19 cellular contexts compared by ENCODE assay signal in the genomic region with DNA sequence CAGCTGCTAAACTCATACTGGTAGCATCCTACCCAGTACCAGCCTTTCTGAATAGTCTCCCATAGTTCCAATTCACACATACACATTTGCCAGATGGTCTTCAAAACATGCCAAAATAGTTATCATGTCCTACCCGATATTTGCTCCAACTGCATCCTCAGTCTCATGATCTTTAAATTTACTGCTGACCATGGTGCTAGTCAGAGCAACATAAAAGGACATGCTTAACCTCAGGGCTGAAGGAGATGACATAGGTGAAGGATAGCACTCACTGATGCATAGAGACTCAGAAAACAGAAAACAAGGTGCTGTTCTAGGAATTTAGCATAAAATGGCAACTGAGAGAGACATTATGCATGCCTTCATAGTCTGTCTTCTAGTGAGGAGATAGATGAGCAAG.
A peak's percentile ranks its signal among the peaks of the same experiment; 100 is the strongest.
DNase-seq lines count a peak whose midpoint lies in the region; ATAC-seq, FAIRE-seq and TF ChIP-seq lines count a peak whose summit lies in the region.
"Had no signal": no experiment of that assay in that cellular context is flagged by ENCODE, and none has a peak within 500 bp of the region (broad histone marks: within the 10 kb centered on the region; RNA-seq: fewer than 3 reads in every experiment).

No MANE protein-coding gene starts in this region.

- H4K20me1 ChIP-seq in GM12878 (ENCODE audit: control insufficient read depth, insufficient read depth) = no peaks in the 10 kb centered on the region
- H4K20me1 ChIP-seq: BLaER1 treated with 17β-estradiol and CSF1 and Interleukin-3, amounts not matched to agents 10 nM and 100 nM had no signal

- SMC1A ChIA-PET in GM12878 (lab: Charles Lee; ENCODE audit: uncharacterized antibody, unreplicated experiment) = interaction anchor here (0.9 kb wide), 1 partner anchor 121 kb away, joined by 3 read pairs; no protein-coding TSS in a partner anchor

- no peak overlapping the region for H3K27ac ChIP-seq in A549
- no peak overlapping the region for H3K27ac ChIP-seq in HEK293 (ENCODE audit: extremely low read depth, low read depth, low read length)
- H3K27ac ChIP-seq in GM12878 (ENCODE audit: control insufficient read depth, insufficient read depth) = no peak overlapping the region
- no peak overlapping the region for H3K27ac ChIP-seq in lower lobe of right lung
- no peak overlapping the region for H3K27ac ChIP-seq in A673 (ENCODE audit: low read depth, low read length, poor library complexity, severe bottlenecking)
- H3K27ac ChIP-seq: 22Rv1; BLaER1 treated with 17β-estradiol and CSF1 and Interleukin-3, amounts not matched to agents 10 nM and 100 nM; C4-2B had no signal

- no peaks in the 10 kb centered on the region for H3K4me1 ChIP-seq in A549
- H3K4me1 ChIP-seq in HEK293 (ENCODE audit: control insufficient read depth, insufficient read depth, low read length) = no peaks in the 10 kb centered on the region
- no peaks in the 10 kb centered on the region for H3K4me1 ChIP-seq in GM12878 (ENCODE audit: control insufficient read depth, insufficient read depth, low read length)
- no peaks in the 10 kb centered on the region for H3K4me1 ChIP-seq in lower lobe of right lung
- H3K4me1 ChIP-seq in A673 (ENCODE audit: insufficient read depth, low read length, poor library complexity, severe bottlenecking) = no peaks in the 10 kb centered on the region
- H3K4me1 ChIP-seq: BLaER1 treated with 17β-estradiol and CSF1 and Interleukin-3, amounts not matched to agents 10 nM and 100 nM; Caco-2 had no signal

- 0% methylated on average over 1 of the region's 1 CpG for WGBS in A549 (ENCODE audit: missing lambda C conversion rate)
- WGBS in GM12878 (ENCODE audit: insufficient coverage, insufficient replicate concordance, low lambda C conversion rate, missing lambda C conversion rate) = 83% methylated on average over 1 of the region's 1 CpG

- TF ChIP-seq CTCF in A549 (IDR thresholded peaks at IDR 0.05) (no peak), HEK293 (tag by site-specific recombination; IDR thresholded peaks at IDR 0.05) (no peak), GM12878 (IDR thresholded peaks at IDR 0.05 in 2 of 3, conservative IDR thresholded peaks at IDR 0.05 in 1 of 3; ENCODE audit: control insufficient read depth in 2 of 3, extremely low read depth in 1 of 3, insufficient read depth in 1 of 3, low read depth in 3 of 3, low read length in 3 of 3) (no peak), lower lobe of right lung (IDR thresholded peaks at IDR 0.05) (no peak), A673 (conservative IDR thresholded peaks at IDR 0.05; ENCODE audit: low read depth, low read length) (no peak)

- TF ChIP-seq POLR2A in A549 (IDR thresholded peaks at IDR 0.05; ENCODE audit: low read length) (no peak), GM12878 (IDR thresholded peaks at IDR 0.05; ENCODE audit: low read depth, low read length) (no peak)

- H3K9me3 ChIP-seq in A549 (no peaks in the 10 kb centered on the region; the same call in 2 of the 3 replicates), HEK293 (ENCODE audit: control insufficient read depth, insufficient read depth, low read depth, low read length) (no peaks in the 10 kb centered on the region), GM12878 (replicated peaks; ENCODE audit: control insufficient read depth, insufficient read depth, low read length) (no peaks in the 10 kb centered on the region), lower lobe of right lung (no peaks in the 10 kb centered on the region), A673 (ENCODE audit: low read depth, low read length, poor library complexity, severe bottlenecking) (no peaks in the 10 kb centered on the region)
- H3K9me3 ChIP-seq: Caco-2 had no signal

- no TSS peak for BruUV-seq in GM12878 (replicated peaks; lab: Mats Ljungman, UMichigan)
- BruUV-seq in A673 (replicated peaks; lab: Mats Ljungman, UMichigan) = no TSS peak

- H3K4me2 ChIP-seq in A549 (no peak overlapping the region), GM12878 (ENCODE audit: control insufficient read depth, insufficient read depth) (no peak overlapping the region)
- H3K4me2 ChIP-seq: BLaER1 treated with 17β-estradiol and CSF1 and Interleukin-3, amounts not matched to agents 10 nM and 100 nM had no signal

- RAD21 ChIA-PET in GM12878 (lab: Charles Lee; ENCODE audit: unreplicated experiment) = no interaction called here

- H2AFZ ChIP-seq in GM12878 (ENCODE audit: control insufficient read depth, low read depth, low read length) = no peak overlapping the region

- H3K36me3 ChIP-seq in HEK293 (ENCODE audit: control insufficient read depth in 2 of 2, insufficient read depth in 1 of 2, low read length in 2 of 2) (no peaks in the 10 kb centered on the region), GM12878 (ENCODE audit: control insufficient read depth in 2 of 2, insufficient read depth in 2 of 2, low read length in 1 of 2) (no peaks in the 10 kb centered on the region), lower lobe of right lung (no peaks in the 10 kb centered on the region), A673 (ENCODE audit: insufficient read depth, low read length, poor library complexity, severe bottlenecking) (no peaks in the 10 kb centered on the region)
- H3K36me3 ChIP-seq: BLaER1 treated with 17β-estradiol and CSF1 and Interleukin-3, amounts not matched to agents 10 nM and 100 nM had no signal

- H3K27me3 ChIP-seq in GM12878 (replicated peaks in 1 of 2; ENCODE audit: control insufficient read depth in 2 of 2, insufficient read depth in 2 of 2, low read length in 1 of 2) = 0 out of 4 replicates have a peak, but pooled peaks cover 0 to 2% of the 10 kb centered on the region in 2 experiments
- peaks cover 6% of the 10 kb centered on the region for H3K27me3 ChIP-seq in lower lobe of right lung (ENCODE audit: low read depth)
- no peaks in the 10 kb centered on the region for H3K27me3 ChIP-seq in A673 (replicated peaks; ENCODE audit: insufficient read depth, low read depth, low read length, poor library complexity)
- H3K27me3 ChIP-seq: BLaER1 treated with 17β-estradiol and CSF1 and Interleukin-3, amounts not matched to agents 10 nM and 100 nM had no signal

- no peak for TF ChIP-seq RAD21 in A549 (conservative IDR thresholded peaks at IDR 0.05 in 1 of 2, IDR thresholded peaks at IDR 0.05 in 1 of 2)
- no peak for TF ChIP-seq RAD21 in GM12878 (IDR thresholded peaks at IDR 0.05; ENCODE audit: insufficient read depth, low read depth, low read length)

- intact Hi-C loops in GM12878 (cut with micrococcal nuclease; ENCODE audit: unreplicated experiment) (no loop called here), lower lobe of right lung (cut with DNase I) (no loop called here), A673 (cut with micrococcal nuclease; ENCODE audit: unreplicated experiment) (no loop called here)

- CTCF ChIA-PET in A549 (lab: Yijun Ruan, JAX) (no interaction called here), HEK293 (lab: Yijun Ruan, JAX) (interaction anchor here (1.8 kb wide), 1 partner anchor 307 kb away, joined by 6 read pairs; no protein-coding TSS in a partner anchor), GM12878 (lab: Yijun Ruan, JAX) (no interaction called here), A673 (lab: Charles Lee) (no interaction called here)

- in situ Hi-C loops in GM12878 (cut with MboI) = no loop called here

- POLR2A ChIA-PET in A549 (lab: Yijun Ruan, JAX) = no interaction called here
- POLR2A ChIA-PET in HEK293 (lab: Yijun Ruan, JAX) = no interaction called here
- POLR2A ChIA-PET in GM12878 (lab: Charles Lee) = no interaction called here
- POLR2A ChIA-PET in A673 (lab: Charles Lee; ENCODE audit: low non-redundant PET) = no interaction called here

- H3K79me2 ChIP-seq in GM12878 (ENCODE audit: control insufficient read depth, insufficient read depth, low read length) = no peaks in the 10 kb centered on the region

- DNase-seq in A549 (ENCODE audit: low read depth in 1 of 2, low spot score in 1 of 2) (no peak), GM12878 (ENCODE audit: low read depth, low spot score) (no peak), NCI-H2171 treated with DMSO at 0.1 percent for 48 hours (lab: John Stamatoyannopoulos, UW) (no peak), lower lobe of right lung (no peak), A673 (ENCODE audit: low spot score) (no peak)
- DNase-seq: AML-193; Caco-2; Calu3; CD4-positive, alpha-beta T cell; CD8-positive, alpha-beta T cell; GF-D8 had no signal

- no peak overlapping the region for H3K4me3 ChIP-seq in A549
- H3K4me3 ChIP-seq in HEK293 (ENCODE audit: low read depth, low read length) = no peak overlapping the region
- no peak overlapping the region for H3K4me3 ChIP-seq in GM12878
- no peak overlapping the region for H3K4me3 ChIP-seq in lower lobe of right lung
- no peak overlapping the region for H3K4me3 ChIP-seq in A673 (ENCODE audit: low read depth, low read length, poor library complexity, severe bottlenecking)
- H3K4me3 ChIP-seq: BLaER1 treated with 17β-estradiol and CSF1 and Interleukin-3, amounts not matched to agents 10 nM and 100 nM had no signal

- no peak for TF ChIP-seq EP300 in A549 (IDR thresholded peaks at IDR 0.05)
- no peak for TF ChIP-seq EP300 in GM12878 (IDR thresholded peaks at IDR 0.05; ENCODE audit: borderline replicate concordance in 1 of 2, control insufficient read depth in 1 of 2, low read depth in 2 of 2, low read length in 2 of 2)

- FAIRE-seq in A549 (lab: Jason Lieb, UNC) (no peak), GM12878 (lab: Jason Lieb, UNC) (peak; percentile 49)
- FAIRE-seq: D721Med, G401.6, GM12892, GM18507 had no signal

- no peak overlapping the region for H3K9ac ChIP-seq in GM12878 (ENCODE audit: control insufficient read depth, insufficient read depth, low read length)
- H3K9ac ChIP-seq: BLaER1 treated with 17β-estradiol and CSF1 and Interleukin-3, amounts not matched to agents 10 nM and 100 nM had no signal

- ATAC-seq in A549 (no peak), GM12878 (no peak), lower lobe of right lung (no peak)
- ATAC-seq: CD8-positive, alpha-beta T cell had no signal

TF ChIP-seq in A549, 52 proteins besides CTCF, POLR2A, EP300 and RAD21 (continues in another document):
- TF ChIP-seq KDM5A (IDR thresholded peaks at IDR 0.05) (no peak), CBX2 (IDR thresholded peaks at IDR 0.05; ENCODE audit: borderline replicate concordance, low read depth) (no peak)

TF ChIP-seq in GM12878, 131 proteins besides CTCF, POLR2A, EP300 and RAD21 (continues in another document):
- TF ChIP-seq ZNF207 (IDR thresholded peaks at IDR 0.05; ENCODE audit: borderline replicate concordance) = no peak
